ENCODE assay signal across 15 cellular contexts in genomic region chr2:11305958-11306357, GRCh38. TPM values are rescaled to one million over a fixed set of nuclear protein-coding genes. Genes with fewer than 3 reads are reported as not detected.
DNase-seq lines count a peak whose midpoint lies in the region; ATAC-seq, FAIRE-seq and TF ChIP-seq lines count a peak whose summit lies in the region.
"Had no signal": no experiment of that assay in that cellular context is flagged by ENCODE, and none has a peak within 500 bp of the region (broad histone marks: within the 10 kb centered on the region; RNA-seq: fewer than 3 reads in every experiment).

No MANE protein-coding gene starts in this region.

- no peaks in the 10 kb centered on the region for H3K9me3 ChIP-seq in A549
- no peaks in the 10 kb centered on the region for H3K9me3 ChIP-seq in HepG2 (ENCODE audit: low read length)
- H3K9me3 ChIP-seq in suprapubic skin, result no peaks in the 10 kb centered on the region
- H3K9me3 ChIP-seq: BE2C, esophagus squamous epithelium had no signal

- no peak for TF ChIP-seq POLR2A in A549 (IDR thresholded peaks at IDR 0.05; ENCODE audit: low read length)
- no peak for TF ChIP-seq POLR2A in HepG2 (IDR thresholded peaks at IDR 0.05; ENCODE audit: insufficient read depth in 1 of 2, low read depth in 2 of 2, low read length in 2 of 2)
- no peak for TF ChIP-seq POLR2A in suprapubic skin (IDR thresholded peaks at IDR 0.05)

- POLR2A ChIA-PET in A549 (lab: Yijun Ruan, JAX) (no interaction called here), HepG2 (lab: Yijun Ruan, JAX) (interaction anchor here (0.6 to 1.7 kb wide), 3 partner anchors 20 to 38 kb away, joined by 3 to 10 read pairs (median 5); partner anchors contain the start of gene ROCK2)

- CTCF ChIA-PET in A549 (lab: Yijun Ruan, JAX) (interaction anchor here (0.5 to 1.5 kb wide), 3 partner anchors 37 to 173 kb away, joined by 3 to 7 read pairs (median 4); a partner anchor contains a TSS), HepG2 (lab: Yijun Ruan, JAX; ENCODE audit: low intra/inter-chr PET ratio, low total read pairs) (no interaction called here)

- H3K9ac ChIP-seq in HepG2 (ENCODE audit: insufficient read depth, low read depth, low read length), result no peak overlapping the region

- H3K4me1 ChIP-seq in A549, result peaks cover 33% of the 10 kb centered on the region
- H3K4me1 ChIP-seq in HepG2 (ENCODE audit: insufficient read depth, low read length), result peaks cover 70% of the 10 kb centered on the region
- H3K4me1 ChIP-seq in suprapubic skin, result peaks cover 21% of the 10 kb centered on the region

- TF ChIP-seq RAD21 in A549 (conservative IDR thresholded peaks at IDR 0.05 in 1 of 2, IDR thresholded peaks at IDR 0.05 in 1 of 2), result no peak
- no peak for TF ChIP-seq RAD21 in HepG2 (CRISPR knock-in tag; IDR thresholded peaks at IDR 0.05)

- no peaks in the 10 kb centered on the region for H3K27me3 Mint-ChIP-seq in HFFc6 (ENCODE audit: insufficient read depth)
- H3K27me3 Mint-ChIP-seq in CD14-positive monocyte (ENCODE audit: low read depth in 3 of 3), result no peaks in the 10 kb centered on the region

- H3K4me1 Mint-ChIP-seq in HFFc6 (ENCODE audit: low read depth) (peaks cover 42% of the 10 kb centered on the region), CD14-positive monocyte (peaks cover 30% of the 10 kb centered on the region)

- no TSS peak for BruUV-seq in HepG2 (replicated peaks; lab: Mats Ljungman, UMichigan)

- ATAC-seq in A549, result peak in 1 of 2 experiments; percentile 49; a peak in 3 of 6 replicates
- peak; percentile 43 for ATAC-seq in HepG2
- ATAC-seq in HG03097 (IDR thresholded peaks at IDR 0.05; ENCODE audit: low FRiP score, unreplicated experiment), result no peak
- ATAC-seq: HCT116 had no signal

- no peak overlapping the region for H3K27ac ChIP-seq in A549
- H3K27ac ChIP-seq in HepG2 (ENCODE audit: extremely low read length, insufficient read depth, low read length), result no peak overlapping the region
- H3K27ac ChIP-seq in suprapubic skin, result no peak overlapping the region
- H3K27ac ChIP-seq: esophagus squamous epithelium had no signal

- H3K27me3 ChIP-seq in HepG2 (ENCODE audit: control insufficient read depth in 1 of 2, insufficient read depth in 2 of 2, low read length in 2 of 2) (no peaks in the 10 kb centered on the region), suprapubic skin (no peaks in the 10 kb centered on the region)
- H3K27me3 ChIP-seq: BE2C, esophagus squamous epithelium had no signal

- in situ Hi-C loops in HepG2 (cut with HindIII; ENCODE audit: extremely low pct_ligation_motif_present, low pct_unique_long_range_greater_than_20kb), result no loop called here

- peaks cover 99% of the 10 kb centered on the region for H3K79me2 ChIP-seq in HepG2 (ENCODE audit: insufficient read depth, low read length)

- peak overlapping the region; percentile 43 for H3K4me2 ChIP-seq in A549
- H3K4me2 ChIP-seq in HepG2 (ENCODE audit: low read depth, low read length), result no peak overlapping the region

- H3K36me3 Mint-ChIP-seq in HFFc6 (ENCODE audit: low read depth), result no peaks in the 10 kb centered on the region
- no peaks in the 10 kb centered on the region for H3K36me3 Mint-ChIP-seq in CD14-positive monocyte
- H3K36me3 Mint-ChIP-seq: natural killer cell had no signal

- WGBS in A549 (ENCODE audit: missing lambda C conversion rate), result 43% methylated on average over 1 of the region's 1 CpG
- 95% methylated on average over 1 of the region's 1 CpG for WGBS in HepG2 (ENCODE audit: low lambda C conversion rate)
- 49% methylated on average over 1 of the region's 1 CpG for WGBS in suprapubic skin

- H3K9me3 Mint-ChIP-seq in HFFc6, result no peaks in the 10 kb centered on the region
- H3K9me3 Mint-ChIP-seq in CD14-positive monocyte, result no peaks in the 10 kb centered on the region
- H3K9me3 Mint-ChIP-seq: natural killer cell had no signal

- TF ChIP-seq EP300 in A549 (IDR thresholded peaks at IDR 0.05), result no peak
- no peak for TF ChIP-seq EP300 in HepG2 (IDR thresholded peaks at IDR 0.05; ENCODE audit: low read depth in 2 of 2, low read length in 2 of 2)
- no peak for TF ChIP-seq EP300 in HepG2 (CRISPR knock-in tag; IDR thresholded peaks at IDR 0.05; ENCODE audit: borderline replicate concordance)
- TF ChIP-seq EP300 in suprapubic skin (IDR thresholded peaks at IDR 0.05), result no peak

- H2AFZ ChIP-seq in HepG2 (ENCODE audit: low read length), result no peak overlapping the region

- DNase-seq in A549 (ENCODE audit: low read depth in 1 of 2, low spot score in 1 of 2), result no peak
- DNase-seq in HFFc6, result peak; percentile 82
- DNase-seq in cardiac fibroblast (ENCODE audit: low read depth in 2 of 2), result peak; percentile 83 to 92
- DNase-seq in HepG2 (ENCODE audit: low spot score), result no peak
- DNase-seq in cerebellar cortex (ENCODE audit: low spot score), result no peak
- no peak for DNase-seq in suprapubic skin (ENCODE audit: low spot score in 2 of 2)
- DNase-seq in CD14-positive monocyte (ENCODE audit: low spot score), result no peak
- DNase-seq: BE2C, esophagus squamous epithelium, natural killer cell, NCI-H1436 treated with DMSO at 0.1 percent for 48 hours, NCI-H526 had no signal

- H3K27ac Mint-ChIP-seq in HFFc6 (peak overlapping the region; percentile 67), CD14-positive monocyte (no peak overlapping the region)
- H3K27ac Mint-ChIP-seq: natural killer cell had no signal

- no peak overlapping the region for H3K4me3 Mint-ChIP-seq in HFFc6
- no peak overlapping the region for H3K4me3 Mint-ChIP-seq in CD14-positive monocyte
- H3K4me3 Mint-ChIP-seq: natural killer cell had no signal

- H4K20me1 ChIP-seq in HepG2 (ENCODE audit: insufficient read depth, low read length), result peaks cover 98% of the 10 kb centered on the region

- H3K4me3 ChIP-seq in A549 (no peak overlapping the region), cardiac fibroblast (replicated peaks in 1 of 2; ENCODE audit: low read depth in 2 of 2, low read length in 2 of 2) (no peak overlapping the region), HepG2 (replicated peaks in 1 of 3; ENCODE audit: insufficient read depth in 1 of 3, low read depth in 2 of 3, low read length in 3 of 3) (no peak overlapping the region), suprapubic skin (no peak overlapping the region)
- H3K4me3 ChIP-seq: esophagus squamous epithelium had no signal

- intact Hi-C loops in HepG2 (cut with micrococcal nuclease; ENCODE audit: unreplicated experiment), result no loop called here
- intact Hi-C loops in CD14-positive monocyte (cut with micrococcal nuclease), result no loop called here

- peaks cover 2 to 4% of the 10 kb centered on the region in 2 experiments; a peak in 1 of 5 replicates for H3K36me3 ChIP-seq in HepG2 (replicated peaks in 1 of 2; ENCODE audit: control insufficient read depth in 1 of 2, insufficient read depth in 2 of 2, low read length in 2 of 2)
- H3K36me3 ChIP-seq in suprapubic skin, result no peaks in the 10 kb centered on the region
- H3K36me3 ChIP-seq: BE2C, esophagus squamous epithelium had no signal

- TF ChIP-seq CTCF in A549 (IDR thresholded peaks at IDR 0.05) (no peak), HFFc6 (IDR thresholded peaks at IDR 0.05) (no peak), cardiac fibroblast (IDR thresholded peaks at IDR 0.05; ENCODE audit: low read depth, low read length) (no peak), HepG2 (CRISPR knock-in tag; IDR thresholded peaks at IDR 0.05) (no peak), suprapubic skin (IDR thresholded peaks at IDR 0.05) (no peak), CD14-positive monocyte (IDR thresholded peaks at IDR 0.05) (no peak)

- FAIRE-seq in A549 (lab: Jason Lieb, UNC), result no peak
- FAIRE-seq in HepG2 (lab: Jason Lieb, UNC), result no peak
- FAIRE-seq: TTC549 had no signal

TF ChIP-seq in A549, 52 proteins besides CTCF, POLR2A, EP300 and RAD21 (continues in another document):
- TF ChIP-seq CHD2 (IDR thresholded peaks at IDR 0.05; ENCODE audit: low read length, partially characterized antibody) (no peak), JUNB (IDR thresholded peaks at IDR 0.05) (no peak), FOXS1 (CRISPR knock-in tag; IDR thresholded peaks at IDR 0.05) (no peak)

TF ChIP-seq in HepG2, 621 proteins besides CTCF, POLR2A, EP300 and RAD21 (continues in another document):
- no peak for TF ChIP-seq ZNF567 (CRISPR knock-in tag; IDR thresholded peaks at IDR 0.05; ENCODE audit: borderline replicate concordance)
- TF ChIP-seq FLYWCH1 (CRISPR knock-in tag; IDR thresholded peaks at IDR 0.05), result no peak
- peak; percentile 33; the same call in 1 of the 2 replicates for TF ChIP-seq HNF4A (CRISPR knock-in tag; IDR thresholded peaks at IDR 0.05)
- no peak for TF ChIP-seq CENPX (CRISPR knock-in tag; IDR thresholded peaks at IDR 0.05)

RNA-seq across cellular contexts. Expression of gene ROCK2, which starts 38.5 kb away (rescaled TPM):
- polyA plus RNA-seq in A549 (2011; rRNA removed), result 33.4 and 38.7 TPM in 2 replicates
- polyA plus RNA-seq in A549 (2012; cell fraction: cytosol; rRNA removed), result 5.9 and 6.5 TPM in 2 replicates
- 4.2 and 6.9 TPM in 2 replicates for polyA plus RNA-seq in A549 (2012; cell fraction: nucleus; rRNA removed)
- polyA plus RNA-seq in A549 (2017; fragmentation: RNase III; extraction: RNeasy Plus Mini Kit Qiagen cat#74134 plus additional on column Dnase treatment), result 34.0 to 38.0 TPM (median 36.4 TPM) in 3 replicates
- polyA minus RNA-seq in A549 (2011; rRNA and poly(A)+ RNA removed), result 28.9 and 30.0 TPM in 2 replicates
- 10 to 100 TPM; 41.6 to 54.3 (median 51.7) TPM for total RNA-seq in HFFc6 (2021; fragmentation: NEBNext Ultra II Directional; extraction: Animal tissue kit (Norgen Biotek cat#: 25700))
- total RNA-seq in HepG2 (2016; rRNA removed; fragmentation: Illumina TruSeq; extraction: Trizol), result 119 and 174 TPM in 2 replicates
- 13.0 and 13.5 TPM in 2 replicates for total RNA-seq in HepG2 (2016; cell fraction: cytosol; rRNA removed; fragmentation: Illumina TruSeq; extraction: Trizol; ENCODE audit: low read depth)
- total RNA-seq in HepG2 (2016; cell fraction: insoluble cytoplasmic fraction; rRNA removed; fragmentation: Illumina TruSeq; extraction: Trizol), result 112 and 164 TPM in 2 replicates
- 35.2 and 39.5 TPM in 2 replicates for total RNA-seq in HepG2 (2016; cell fraction: membrane; rRNA removed; fragmentation: Illumina TruSeq; extraction: Trizol)
- total RNA-seq in HepG2 (2016; cell fraction: nucleus; rRNA removed; fragmentation: Illumina TruSeq; extraction: Trizol), result 134 and 149 TPM in 2 replicates
- polyA plus RNA-seq in HepG2 (2011; rRNA removed), result 31.9 and 38.1 TPM in 2 replicates
- polyA plus RNA-seq in HepG2 (2011; cell fraction: cytosol; rRNA removed), result 14.6 and 24.9 TPM in 2 replicates
- 19.3 and 29.4 TPM in 2 replicates for polyA plus RNA-seq in HepG2 (2011; cell fraction: nucleus; rRNA removed)
- polyA plus RNA-seq in HepG2 (2012), result 62.4 and 98.0 TPM in 2 replicates
- 1.6 and 1.8 TPM in 2 replicates for polyA plus RNA-seq in HepG2 (2016; cell fraction: cytosol; fragmentation: Illumina TruSeq; extraction: Trizol; ENCODE audit: low read depth)
- polyA plus RNA-seq in HepG2 (2016; cell fraction: insoluble cytoplasmic fraction; fragmentation: Illumina TruSeq; extraction: Trizol; ENCODE audit: low read depth), result 87.7 and 90.4 TPM in 2 replicates
- polyA plus RNA-seq in HepG2 (2016; cell fraction: membrane; fragmentation: Illumina TruSeq; extraction: Trizol; ENCODE audit: low read depth), result 6.9 and 8.4 TPM in 2 replicates
- polyA plus RNA-seq in HepG2 (2016; cell fraction: nucleus; fragmentation: Illumina TruSeq; extraction: Trizol; ENCODE audit: insufficient read depth, low read depth), result 77.5 and 87.9 TPM in 2 replicates
- polyA minus RNA-seq in HepG2 (2011; rRNA and poly(A)+ RNA removed; ENCODE audit: low replicate concordance), result 17.3 and 25.8 TPM in 2 replicates
- 82.6 and 95.3 TPM in 2 replicates for polyA minus RNA-seq in HepG2 (2011; cell fraction: cytosol; rRNA and poly(A)+ RNA removed)
- polyA minus RNA-seq in HepG2 (2011; cell fraction: nucleus; rRNA and poly(A)+ RNA removed), result 275 and 284 TPM in 2 replicates
- total RNA-seq in suprapubic skin, result 10 to 100 TPM; 21.8 to 54.0 (median 26.6) TPM
- 10 to 100 TPM in 1 of 2 donors, 1 to 10 TPM in 1; 2.8 to 10.2 TPM for polyA plus RNA-seq in CD14-positive monocyte

Comparison
In these comparisons a context has a peak if more than half of its experiments do, and no peak if none do; other contexts are left out.
1. DNase-seq: peak in HFFc6 (single experiment) and cardiac fibroblast (2 of 2); none in A549 (0 of 2), HepG2 (single experiment), cerebellar cortex (single experiment), suprapubic skin (0 of 2) and CD14-positive monocyte (single experiment).